23 cellular contexts compared by ENCODE assay signal in genomic region chr4:6894086-6894478, GRCh38. TPM values are rescaled to one million over a fixed set of nuclear protein-coding genes. Genes with fewer than 3 reads are reported as not detected.
A peak's percentile ranks its signal among the peaks of the same experiment; 100 is the strongest.
DNase-seq lines count a peak whose midpoint lies in the region; ATAC-seq and TF ChIP-seq lines count a peak whose summit lies in the region.
"Had no signal": no experiment of that assay in that cellular context is flagged by ENCODE, and none has a peak within 500 bp of the region (broad histone marks: within the 10 kb centered on the region; RNA-seq: fewer than 3 reads in every experiment).

No MANE protein-coding gene starts in this region.

- H3K27ac ChIP-seq in AG04450 (ENCODE audit: low read depth, low read length) (peak overlapping the region; percentile 47), brain microvascular endothelial cell (peak overlapping the region; percentile 16), esophagus squamous epithelium (no peak overlapping the region)
- H3K27ac ChIP-seq in CD4-positive, CD25-positive, alpha-beta regulatory T cell (ENCODE audit: insufficient read depth, low read length, poor library complexity, severe bottlenecking), result no peak overlapping the region
- H3K27ac ChIP-seq: dorsolateral prefrontal cortex, epithelial cell of prostate, heart right ventricle, neural progenitor cell, testis had no signal

- H3K4me1 Mint-ChIP-seq in CD4-positive, CD25-positive, alpha-beta regulatory T cell, result peaks cover 17 to 34% (median 27%) of the 10 kb centered on the region in 4 donors
- peaks cover 31 to 38% of the 10 kb centered on the region in 2 donors for H3K4me1 Mint-ChIP-seq in natural killer cell treated with Interleukin-12 subunit alpha and Interleukin-12 subunit beta and Interleukin-15 and Interleukin-18, amount 100 ng/mL, for 72 hours (ENCODE audit: low read depth in 2 of 2)

- 90 to 98% methylated on average over 3 of the region's 3 CpGs for WGBS in esophagus squamous epithelium, 2 donors

- H3K36me3 Mint-ChIP-seq in CD4-positive, CD25-positive, alpha-beta regulatory T cell, result no peaks in the 10 kb centered on the region
- no peaks in the 10 kb centered on the region for H3K36me3 Mint-ChIP-seq in natural killer cell treated with Interleukin-12 subunit alpha and Interleukin-12 subunit beta and Interleukin-15 and Interleukin-18, amount 100 ng/mL, for 72 hours

- H3K4me3 Mint-ChIP-seq in CD4-positive, CD25-positive, alpha-beta regulatory T cell, result peak overlapping the region in 1 of 4 donors; percentile 44
- peak overlapping the region; percentile 74 for H3K4me3 Mint-ChIP-seq in natural killer cell treated with Interleukin-12 subunit alpha and Interleukin-12 subunit beta and Interleukin-15 and Interleukin-18, amount 100 ng/mL, for 72 hours
- H3K4me3 Mint-ChIP-seq: activated CD4-positive, alpha-beta T cell treated with anti-CD3 and anti-CD28 coated beads, Interleukin-2, amount 10 ng/mL, durations not matched to agents 24 days and 14 days; neural progenitor cell; stimulated activated naive B cell treated with anti-CD40 and anti-IgM and Interleukin-4, amounts not matched to agents 10 μg/mL and 1 μg/mL and 100 μg/mL, for 72 hours had no signal

- POLR2A ChIA-PET in AG04450 (lab: Yijun Ruan, JAX), result interaction anchor here (1.1 to 1.8 kb wide), 2 partner anchors 15 to 49 kb away, joined by 5 to 12 read pairs; partner anchors contain the start of gene TBC1D14

- H3K9me3 ChIP-seq in AG04450 (ENCODE audit: control insufficient read depth, insufficient read depth, low read length) (peaks cover 20% of the 10 kb centered on the region), esophagus squamous epithelium (no peaks in the 10 kb centered on the region)
- peaks cover 0 to 6% of the 10 kb centered on the region in 2 experiments for H3K9me3 ChIP-seq in CD4-positive, CD25-positive, alpha-beta regulatory T cell (ENCODE audit: control insufficient read depth in 2 of 2, low read length in 2 of 2)
- H3K9me3 ChIP-seq: testis had no signal

- H3K4me3 ChIP-seq in AG04450 (ENCODE audit: low read depth, low read length), result no peak overlapping the region
- no peak overlapping the region for H3K4me3 ChIP-seq in CD4-positive, CD25-positive, alpha-beta regulatory T cell (ENCODE audit: low read depth, low read length)
- no peak overlapping the region for H3K4me3 ChIP-seq in brain microvascular endothelial cell (ENCODE audit: low read depth, low read length)
- no peak overlapping the region for H3K4me3 ChIP-seq in esophagus squamous epithelium
- H3K4me3 ChIP-seq: dorsolateral prefrontal cortex, heart right ventricle, left lung, neural progenitor cell, testis had no signal

- no peaks in the 10 kb centered on the region for H3K36me3 ChIP-seq in CD4-positive, CD25-positive, alpha-beta regulatory T cell (ENCODE audit: control insufficient read depth, insufficient read depth, low read length)
- H3K36me3 ChIP-seq in brain microvascular endothelial cell (replicated peaks) (no peaks in the 10 kb centered on the region), esophagus squamous epithelium (no peaks in the 10 kb centered on the region)
- H3K36me3 ChIP-seq: heart right ventricle, left lung, neural progenitor cell had no signal

- H3K4me1 ChIP-seq in CD4-positive, CD25-positive, alpha-beta regulatory T cell (ENCODE audit: control insufficient read depth, insufficient read depth, low read length, poor library complexity, severe bottlenecking), result peaks cover 21% of the 10 kb centered on the region
- peaks cover 13 to 17% (median 14%) of the 10 kb centered on the region in 3 donors for H3K4me1 ChIP-seq in esophagus squamous epithelium

- no peak for ATAC-seq in CD4-positive, CD25-positive, alpha-beta regulatory T cell (ENCODE audit: low read depth in 2 of 2)
- no peak for ATAC-seq in natural killer cell treated with Interleukin-12 subunit alpha and Interleukin-12 subunit beta and Interleukin-15 and Interleukin-18, amount 100 ng/mL, for 72 hours
- ATAC-seq: heart right ventricle had no signal

- in situ Hi-C loops in brain microvascular endothelial cell (cut with HindIII; ENCODE audit: low pct_ligation_motif_present, low sequenced_read_pairs), result no loop called here

- no peak for TF ChIP-seq POLR2A in esophagus squamous epithelium (IDR thresholded peaks at IDR 0.05)

- TF ChIP-seq CTCF in AG04450 (IDR thresholded peaks at IDR 0.05; ENCODE audit: low read depth, low read length) (no peak), brain microvascular endothelial cell (IDR thresholded peaks at IDR 0.05; ENCODE audit: low read depth, low read length, missing control alignments) (no peak), esophagus squamous epithelium (IDR thresholded peaks at IDR 0.05) (no peak)

- no peaks in the 10 kb centered on the region for H3K27me3 Mint-ChIP-seq in CD4-positive, CD25-positive, alpha-beta regulatory T cell
- H3K27me3 Mint-ChIP-seq in natural killer cell treated with Interleukin-12 subunit alpha and Interleukin-12 subunit beta and Interleukin-15 and Interleukin-18, amount 100 ng/mL, for 72 hours, result no peaks in the 10 kb centered on the region
- H3K27me3 Mint-ChIP-seq: activated CD4-positive, alpha-beta T cell treated with anti-CD3 and anti-CD28 coated beads, Interleukin-2, amount 10 ng/mL, durations not matched to agents 24 days and 14 days; stimulated activated naive B cell treated with anti-CD40 and anti-IgM and Interleukin-4, amounts not matched to agents 10 μg/mL and 1 μg/mL and 100 μg/mL, for 72 hours had no signal

- no peaks in the 10 kb centered on the region for H3K9me3 Mint-ChIP-seq in CD4-positive, CD25-positive, alpha-beta regulatory T cell
- H3K9me3 Mint-ChIP-seq in natural killer cell treated with Interleukin-12 subunit alpha and Interleukin-12 subunit beta and Interleukin-15 and Interleukin-18, amount 100 ng/mL, for 72 hours, result no peaks in the 10 kb centered on the region

- CTCF ChIA-PET in AG04450 (lab: Charles Lee), result interaction anchor here (1.2 to 2.1 kb wide), 2 partner anchors 20 to 174 kb away, joined by 5 read pairs; no protein-coding TSS in a partner anchor

- no peak for DNase-seq in AG04450 (ENCODE audit: low read depth, low spot score)
- DNase-seq in CD4-positive, CD25-positive, alpha-beta regulatory T cell, result no peak
- no peak for DNase-seq in brain microvascular endothelial cell
- no peak for DNase-seq in natural killer cell treated with Interleukin-12 subunit alpha and Interleukin-12 subunit beta and Interleukin-15 and Interleukin-18, amount 100 ng/mL, for 72 hours (ENCODE audit: low spot score)
- no peak for DNase-seq in esophagus squamous epithelium (lab: John Stamatoyannopoulos, UW)
- no peak for DNase-seq in iPS-NIHi11 (ENCODE audit: low spot score)
- no peak for DNase-seq in stimulated activated CD4-positive, alpha-beta T cell treated with anti-CD3 and anti-CD28 coated beads, Interleukin-12 subunit alpha, Interleukin-12 subunit beta, amount 100 ng/mL, for 4 hours
- DNase-seq: activated CD4-positive, alpha-beta T cell treated with anti-CD3 and anti-CD28 coated beads, Interleukin-2, amount 10 ng/mL, durations not matched to agents 24 days and 14 days; anterior cingulate cortex; caudate nucleus; COR-L47; heart right ventricle; midbrain; NCI-H2227 treated with DMSO at 0.1 percent for 48 hours; NCI-H82; SHP77; stimulated activated CD4-positive, alpha-beta T cell treated with anti-CD3 and anti-CD28 coated beads, Interleukin-1b, Interleukin-23, amount 100 ng/mL, for 48 hours; stimulated activated naive B cell treated with anti-CD40 and anti-IgM and Interleukin-4, amounts not matched to agents 10 μg/mL and 1 μg/mL and 100 μg/mL, for 72 hours; testis had no signal

- intact Hi-C loops in esophagus squamous epithelium (cut with DNase I), result no loop called here

- H3K27me3 ChIP-seq in AG04450 (ENCODE audit: control insufficient read depth, insufficient read depth, low read length) (no peaks in the 10 kb centered on the region), brain microvascular endothelial cell (replicated peaks) (no peaks in the 10 kb centered on the region), esophagus squamous epithelium (no peaks in the 10 kb centered on the region)
- no peaks in the 10 kb centered on the region for H3K27me3 ChIP-seq in CD4-positive, CD25-positive, alpha-beta regulatory T cell (ENCODE audit: control insufficient read depth, insufficient read depth, low read length)
- H3K27me3 ChIP-seq: dorsolateral prefrontal cortex, heart right ventricle, left lung, neural progenitor cell, testis had no signal

- peak overlapping the region in 2 of 3 donors; percentile 2 to 72 for H3K27ac Mint-ChIP-seq in CD4-positive, CD25-positive, alpha-beta regulatory T cell
- peak overlapping the region; percentile 20 to 80 for H3K27ac Mint-ChIP-seq in natural killer cell treated with Interleukin-12 subunit alpha and Interleukin-12 subunit beta and Interleukin-15 and Interleukin-18, amount 100 ng/mL, for 72 hours
- H3K27ac Mint-ChIP-seq: stimulated activated naive B cell treated with anti-CD40 and anti-IgM and Interleukin-4, amounts not matched to agents 10 μg/mL and 1 μg/mL and 100 μg/mL, for 72 hours had no signal

RNA-seq across cellular contexts. Expression of gene TBC1D14, which starts 15.5 kb away (rescaled TPM):
- 46.3 and 47.1 TPM in 2 replicates for polyA plus RNA-seq in AG04450 (2011; rRNA removed)
- 43.8 and 50.4 TPM in 2 replicates for polyA minus RNA-seq in AG04450 (2011; rRNA and poly(A)+ RNA removed)
- total RNA-seq in CD4-positive, CD25-positive, alpha-beta regulatory T cell, result 67.7 TPM
- 10 to 100 TPM; 46.6 to 63.0 (median 52.0) TPM for polyA plus RNA-seq in CD4-positive, CD25-positive, alpha-beta regulatory T cell
- 10 to 100 TPM; 37.3 to 56.9 TPM for total RNA-seq in natural killer cell treated with Interleukin-12 subunit alpha and Interleukin-12 subunit beta and Interleukin-15 and Interleukin-18, amount 100 ng/mL, for 72 hours
- 10 to 100 TPM; 28.2 to 50.4 (median 42.1) TPM for total RNA-seq in esophagus squamous epithelium

Comparison
In these comparisons a context has a peak if more than half of its experiments do, and no peak if none do; other contexts are left out.
1. H3K27ac ChIP-seq: peak in AG04450 (single experiment) and brain microvascular endothelial cell (single experiment); none in CD4-positive, CD25-positive, alpha-beta regulatory T cell (single experiment) and esophagus squamous epithelium (0 of 4).